In the genomic region with DNA sequence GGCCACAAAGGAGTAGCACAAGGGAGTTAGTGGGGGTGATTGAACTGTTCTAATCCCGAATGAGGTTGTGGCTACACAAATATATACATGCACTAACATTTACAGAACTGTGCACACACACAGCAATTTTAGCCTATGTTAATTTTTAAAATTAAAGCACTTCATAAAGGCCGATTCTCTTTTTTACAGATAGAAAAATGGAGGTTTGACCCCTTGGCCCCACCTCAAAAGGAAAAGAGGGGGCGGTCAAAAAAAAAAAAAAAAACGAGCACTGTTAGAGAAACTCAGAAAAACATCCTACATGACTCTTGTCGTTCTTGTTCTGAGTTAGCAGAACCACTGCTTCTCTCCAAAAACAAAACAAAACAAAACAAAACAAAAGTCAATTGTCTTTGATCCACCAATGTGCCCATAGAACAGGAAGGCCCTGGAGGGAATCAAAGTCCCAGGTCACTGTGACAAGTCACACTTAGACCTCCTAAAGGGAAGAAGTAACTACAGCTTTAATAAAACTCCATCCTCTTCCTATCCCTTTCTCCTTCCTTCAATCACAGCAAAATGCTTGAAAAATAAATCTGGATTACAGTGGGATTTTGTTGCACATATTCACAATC, we compare ENCODE assay signal across 23 cellular contexts. TPM values are rescaled to one million over a fixed set of nuclear protein-coding genes. Genes with fewer than 3 reads are reported as not detected.
DNase-seq lines count a peak whose midpoint lies in the region; ATAC-seq and TF ChIP-seq lines count a peak whose summit lies in the region.
"Had no signal": no experiment of that assay in that cellular context is flagged by ENCODE, and none has a peak within 500 bp of the region (broad histone marks: within the 10 kb centered on the region; RNA-seq: fewer than 3 reads in every experiment).

No MANE protein-coding gene starts in this region.

- no peak overlapping the region for H3K4me3 ChIP-seq in ovary
- H3K4me3 ChIP-seq: GM12878, GM23338 had no signal

- no peak for TF ChIP-seq EP300 in ovary (IDR thresholded peaks at IDR 0.05)

- ATAC-seq in GM21619 (IDR thresholded peaks at IDR 0.05; ENCODE audit: unreplicated experiment), result no peak
- ATAC-seq: GM12878, GM23338, HCT116 had no signal

- intact Hi-C loops in ovary (cut with DNase I), result no loop called here

- no peak for TF ChIP-seq POLR2A in ovary (IDR thresholded peaks at IDR 0.05)

- DNase-seq in medulla oblongata (ENCODE audit: extremely low spot score) (peak; percentile 63), pons (ENCODE audit: low spot score) (peak; percentile 91), foreskin melanocyte (no peak), ovary (no peak), iPS-NIHi7 (ENCODE audit: extremely low spot score) (no peak)
- DNase-seq: ACHN; CD8-positive, alpha-beta memory T cell; DMS53; EL; MM.1S; NCI-H1105 treated with DMSO at 0.1 percent for 48 hours; NCI-H1694; NCI-H510A treated with DMSO at 0.1 percent for 48 hours; NCI-H82; OCI-M1; Right ventricle myocardium superior had no signal

- H3K27ac ChIP-seq in cingulate gyrus (ENCODE audit: low read depth, low read length) (peak overlapping the region; percentile 94), ovary (no peak overlapping the region)

- TF ChIP-seq CTCF in ovary (IDR thresholded peaks at IDR 0.05), result no peak

- no peaks in the 10 kb centered on the region for H3K9me3 ChIP-seq in ovary

- H3K4me1 ChIP-seq in ovary (ENCODE audit: insufficient read depth), result no peaks in the 10 kb centered on the region

- 46 to 55% (median 51%) methylated on average over 5 of the region's 5 CpGs for WGBS in ovary, 3 donors

- no peaks in the 10 kb centered on the region for H3K27me3 ChIP-seq in ovary

- H3K36me3 ChIP-seq in ovary, result no peaks in the 10 kb centered on the region

RNA-seq across cellular contexts. Expression of gene LRP2, which starts 16.7 kb away (rescaled TPM):
- 10 to 100 TPM in 1 of 7 donors, 1 to 10 TPM in 1, under 1 TPM in 5; 0.02 to 13.4 (median 0.24) TPM for total RNA-seq in ovary
- 1 to 10 TPM in 1 of 2 donors, under 1 TPM in 1; 0.01 to 1.1 TPM for polyA plus RNA-seq in ovary
- total RNA-seq: LHCN-M2, Right ventricle myocardium superior had no signal
- polyA plus RNA-seq: CD8-positive, alpha-beta memory T cell; IgD-negative memory B cell had no signal

Comparison
In these comparisons a context has a peak if more than half of its experiments do, and no peak if none do; other contexts are left out.
1. DNase-seq: peak in medulla oblongata (single experiment) and pons (single experiment); none in foreskin melanocyte (single experiment), ovary (0 of 5) and iPS-NIHi7 (single experiment).